2 cellular contexts compared by ENCODE assay signal in the genomic region with DNA sequence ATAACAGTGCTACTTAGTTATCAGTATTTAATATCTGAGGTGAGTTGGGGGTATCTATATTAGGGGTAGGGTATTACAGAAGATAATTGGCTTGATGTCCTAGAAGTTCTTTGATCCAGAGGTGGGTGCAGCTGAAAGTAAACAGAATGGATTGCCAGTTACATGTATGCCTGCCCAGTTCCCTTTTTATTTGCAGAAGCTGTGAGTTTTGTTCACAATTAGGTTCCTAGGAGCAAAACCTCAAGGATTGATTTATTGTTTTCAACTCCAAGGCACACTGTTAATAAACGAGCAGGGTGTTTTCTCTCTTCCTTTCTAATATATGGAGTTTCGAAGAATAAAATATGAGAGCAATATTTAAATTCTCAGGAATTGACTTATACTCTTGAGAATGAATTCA.
TF ChIP-seq lines count a peak whose summit lies in the region.

No MANE protein-coding gene starts in this region.

TF ChIP-seq in HepG2, 621 proteins besides CTCF, POLR2A, EP300 and RAD21:
- TF ChIP-seq, protein P1, sequence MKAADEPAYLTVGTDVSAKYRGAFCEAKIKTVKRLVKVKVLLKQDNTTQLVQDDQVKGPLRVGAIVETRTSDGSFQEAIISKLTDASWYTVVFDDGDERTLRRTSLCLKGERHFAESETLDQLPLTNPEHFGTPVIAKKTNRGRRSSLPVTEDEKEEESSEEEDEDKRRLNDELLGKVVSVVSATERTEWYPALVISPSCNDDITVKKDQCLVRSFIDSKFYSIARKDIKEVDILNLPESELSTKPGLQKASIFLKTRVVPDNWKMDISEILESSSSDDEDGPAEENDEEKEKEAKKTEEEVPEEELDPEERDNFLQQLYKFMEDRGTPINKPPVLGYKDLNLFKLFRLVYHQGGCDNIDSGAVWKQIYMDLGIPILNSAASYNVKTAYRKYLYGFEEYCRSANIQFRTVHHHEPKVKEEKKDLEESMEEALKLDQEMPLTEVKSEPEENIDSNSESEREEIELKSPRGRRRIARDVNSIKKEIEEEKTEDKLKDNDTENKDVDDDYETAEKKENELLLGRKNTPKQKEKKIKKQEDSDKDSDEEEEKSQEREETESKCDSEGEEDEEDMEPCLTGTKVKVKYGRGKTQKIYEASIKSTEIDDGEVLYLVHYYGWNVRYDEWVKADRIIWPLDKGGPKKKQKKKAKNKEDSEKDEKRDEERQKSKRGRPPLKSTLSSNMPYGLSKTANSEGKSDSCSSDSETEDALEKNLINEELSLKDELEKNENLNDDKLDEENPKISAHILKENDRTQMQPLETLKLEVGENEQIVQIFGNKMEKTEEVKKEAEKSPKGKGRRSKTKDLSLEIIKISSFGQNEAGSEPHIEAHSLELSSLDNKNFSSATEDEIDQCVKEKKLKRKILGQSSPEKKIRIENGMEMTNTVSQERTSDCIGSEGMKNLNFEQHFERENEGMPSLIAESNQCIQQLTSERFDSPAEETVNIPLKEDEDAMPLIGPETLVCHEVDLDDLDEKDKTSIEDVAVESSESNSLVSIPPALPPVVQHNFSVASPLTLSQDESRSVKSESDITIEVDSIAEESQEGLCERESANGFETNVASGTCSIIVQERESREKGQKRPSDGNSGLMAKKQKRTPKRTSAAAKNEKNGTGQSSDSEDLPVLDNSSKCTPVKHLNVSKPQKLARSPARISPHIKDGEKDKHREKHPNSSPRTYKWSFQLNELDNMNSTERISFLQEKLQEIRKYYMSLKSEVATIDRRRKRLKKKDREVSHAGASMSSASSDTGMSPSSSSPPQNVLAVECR (CRISPR knock-in tag; IDR thresholded peaks at IDR 0.05; ENCODE audit: borderline replicate concordance), result no peak
- TF ChIP-seq PCBP2 (optimal IDR thresholded peaks at IDR 0.05; ENCODE audit: low read depth, low read length, poor library complexity, severe bottlenecking) (no peak), ZNF34 (CRISPR knock-in tag; IDR thresholded peaks at IDR 0.05; ENCODE audit: borderline replicate concordance) (no peak), SKI (IDR thresholded peaks at IDR 0.05; ENCODE audit: partially characterized antibody) (no peak), SP140L (CRISPR knock-in tag; IDR thresholded peaks at IDR 0.05; ENCODE audit: borderline replicate concordance) (no peak), NONO (IDR thresholded peaks at IDR 0.05) (no peak), NONO (CRISPR knock-in tag; conservative IDR thresholded peaks at IDR 0.05) (no peak), ZKSCAN5 (CRISPR knock-in tag; IDR thresholded peaks at IDR 0.05) (no peak), REL (CRISPR knock-in tag; conservative IDR thresholded peaks at IDR 0.05) (no peak), ZBTB1 (CRISPR knock-in tag; IDR thresholded peaks at IDR 0.05; ENCODE audit: borderline replicate concordance) (no peak)

TF ChIP-seq in GM12878, 131 proteins besides CTCF, POLR2A, EP300 and RAD21:
- TF ChIP-seq SMC3 (IDR thresholded peaks at IDR 0.05; ENCODE audit: borderline replicate concordance, low read length) (no peak), SPI1 (IDR thresholded peaks at IDR 0.05; ENCODE audit: borderline replicate concordance, insufficient read depth, low read depth, low read length) (peak; percentile 29; the same call in 1 of the 2 replicates), SUZ12 (IDR thresholded peaks at IDR 0.05; ENCODE audit: unreplicated experiment) (no peak), CREB1 (IDR thresholded peaks at IDR 0.05; ENCODE audit: low read depth) (no peak), NFXL1 (IDR thresholded peaks at IDR 0.05; ENCODE audit: borderline replicate concordance) (peak; percentile 40; the same call in 1 of the 2 replicates), SIN3A (IDR thresholded peaks at IDR 0.05; ENCODE audit: low read depth, low read length) (no peak), YY1 (IDR thresholded peaks at IDR 0.05; ENCODE audit: low read depth, low read length) (no peak), NBN (IDR thresholded peaks at IDR 0.05) (no peak), TARDBP (IDR thresholded peaks at IDR 0.05; ENCODE audit: borderline replicate concordance) (no peak), GATAD2B (conservative IDR thresholded peaks at IDR 0.05; ENCODE audit: low read depth) (no peak), CBX3 (IDR thresholded peaks at IDR 0.05; ENCODE audit: borderline replicate concordance, low read depth) (no peak)
